In the genomic region with DNA sequence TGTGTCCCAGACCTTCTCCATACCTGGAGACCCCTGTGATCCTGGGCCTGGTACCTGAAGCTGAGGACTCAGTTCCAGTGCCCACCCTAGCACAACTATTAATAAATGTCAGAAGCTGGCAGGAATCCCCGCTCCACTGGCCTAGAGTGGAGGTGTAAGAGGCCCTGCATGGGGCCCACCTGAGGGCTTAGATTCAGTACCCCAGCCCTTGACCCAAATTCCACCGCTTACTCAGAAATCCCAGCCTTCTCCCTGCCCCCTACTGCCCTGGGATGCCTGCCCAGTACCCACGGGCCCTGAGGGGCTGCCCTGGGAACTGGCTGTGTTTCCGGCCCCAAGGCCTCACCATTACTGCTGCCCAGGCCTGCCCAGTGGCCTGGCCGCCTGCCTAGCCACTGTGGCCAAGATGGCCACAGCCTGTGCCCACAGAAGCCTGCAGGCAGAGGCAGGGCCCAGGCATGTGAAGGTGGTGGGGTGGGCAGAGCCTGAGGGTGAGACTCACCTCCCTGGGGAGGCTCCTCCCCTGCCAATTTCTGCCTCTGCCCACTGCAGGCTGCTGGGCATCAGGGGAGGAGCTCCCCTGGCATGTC, we compare ENCODE assay signal across 1 cellular context.
TF ChIP-seq lines count a peak whose summit lies in the region.

No MANE protein-coding gene starts in this region.

TF ChIP-seq in SK-N-SH treated with all-trans-retinoic acid at 6 μM for 48 hours, 23 proteins besides CTCF, POLR2A, EP300 and RAD21 (continued from another document):
- TF ChIP-seq PATZ1 (CRISPR knock-in tag; IDR thresholded peaks at IDR 0.05; ENCODE audit: borderline replicate concordance) (no peak), ZNF565 (CRISPR knock-in tag; conservative IDR thresholded peaks at IDR 0.05; ENCODE audit: low read depth) (no peak)
